ENCODE assay signal across 8 cellular contexts in the genomic region with DNA sequence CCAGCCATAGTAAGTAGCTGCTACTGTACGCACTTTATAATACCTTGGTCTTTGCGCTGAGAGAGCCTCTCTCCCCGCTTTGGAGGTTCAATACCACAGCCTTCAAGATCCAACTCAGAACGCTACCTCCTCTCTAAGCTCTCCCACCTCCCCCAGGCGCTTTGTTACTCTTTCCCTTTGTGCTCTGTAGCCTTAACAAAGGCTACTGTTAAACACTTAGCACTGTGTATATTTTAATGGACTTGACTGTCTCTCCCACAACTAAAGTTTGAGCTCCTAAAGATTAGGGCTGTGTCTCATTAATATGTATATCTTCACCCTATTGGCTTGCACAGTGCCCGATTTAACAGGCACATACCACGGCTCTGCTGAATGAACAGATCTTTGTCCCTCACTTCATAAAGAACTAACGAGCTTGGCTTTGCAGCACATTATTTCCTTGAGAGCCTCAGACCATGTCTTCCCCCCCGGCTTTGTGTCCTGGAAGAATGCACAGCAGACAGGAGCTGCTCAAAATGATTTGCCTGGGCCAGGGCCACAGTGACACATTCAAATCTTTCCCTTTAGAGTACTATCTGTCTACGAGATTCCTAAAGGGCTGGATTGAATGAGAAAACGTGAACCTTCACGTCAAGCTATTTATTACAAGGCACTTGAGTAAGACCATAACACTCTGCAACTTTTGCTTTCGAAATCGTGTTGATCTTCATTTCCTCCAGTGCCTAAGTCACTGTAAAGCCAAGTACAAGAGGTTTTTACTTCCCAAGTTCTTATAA. TPM values are rescaled to one million over a fixed set of nuclear protein-coding genes. Genes with fewer than 3 reads are reported as not detected.
DNase-seq lines count a peak whose midpoint lies in the region; ATAC-seq lines count a peak whose summit lies in the region.

No MANE protein-coding gene starts in this region.

- H3K27me3 ChIP-seq in skeletal muscle tissue (ENCODE audit: control insufficient read depth in 3 of 3, insufficient read depth in 3 of 3, low read length in 3 of 3): no peaks in the 10 kb centered on the region

- H3K4me1 Mint-ChIP-seq in activated CD4-positive, alpha-beta T cell treated with anti-CD3 and anti-CD28 coated beads, Interleukin-2, amount 10 ng/mL, durations not matched to agents 24 days and 14 days: peaks cover 13% of the 10 kb centered on the region
- H3K4me1 Mint-ChIP-seq in activated T-cell treated with anti-CD3 and anti-CD28 coated beads, Interleukin-2, amount 50 U/mL, for 4 hours (ENCODE audit: low read depth): peaks cover 20% of the 10 kb centered on the region

- H3K4me3 Mint-ChIP-seq in activated CD4-positive, alpha-beta T cell treated with anti-CD3 and anti-CD28 coated beads, Interleukin-2, amount 10 ng/mL, durations not matched to agents 24 days and 14 days: no peak overlapping the region
- no peak overlapping the region for H3K4me3 Mint-ChIP-seq in activated T-cell treated with anti-CD3 and anti-CD28 coated beads, Interleukin-2, amount 50 U/mL, for 4 hours

- no peaks in the 10 kb centered on the region for H3K9me3 Mint-ChIP-seq in activated CD4-positive, alpha-beta T cell treated with anti-CD3 and anti-CD28 coated beads, Interleukin-2, amount 10 ng/mL, durations not matched to agents 24 days and 14 days
- H3K9me3 Mint-ChIP-seq in activated T-cell treated with anti-CD3 and anti-CD28 coated beads, Interleukin-2, amount 50 U/mL, for 4 hours: no peaks in the 10 kb centered on the region

- H3K4me1 ChIP-seq in skeletal muscle tissue (ENCODE audit: control insufficient read depth in 3 of 3, insufficient read depth in 3 of 3, low read length in 3 of 3): peaks cover 0 to 8% (median 2%) of the 10 kb centered on the region in 3 donors

- H3K27ac Mint-ChIP-seq in activated CD4-positive, alpha-beta T cell treated with anti-CD3 and anti-CD28 coated beads, Interleukin-2, amount 10 ng/mL, durations not matched to agents 24 days and 14 days: no peak overlapping the region

- H3K9me3 ChIP-seq in skeletal muscle tissue (ENCODE audit: control insufficient read depth in 3 of 3, low read length in 3 of 3): no peaks in the 10 kb centered on the region

- intact Hi-C loops in activated CD4-positive, alpha-beta T cell treated with anti-CD3 and anti-CD28 coated beads, Interleukin-2, amount 10 ng/mL, durations not matched to agents 24 days and 14 days (cut with micrococcal nuclease): loop anchor here (1.0 to 10.0 kb wide), 4 partner anchors 20 to 70 kb away; a partner anchor contains a TSS
- intact Hi-C loops in left cardiac atrium (cut with DNase I): no loop called here

- peak overlapping the region; percentile 48 to 57 (median 52) for H3K4me3 ChIP-seq in skeletal muscle tissue (ENCODE audit: low read length in 3 of 3)

- H3K27me3 Mint-ChIP-seq in activated CD4-positive, alpha-beta T cell treated with anti-CD3 and anti-CD28 coated beads, Interleukin-2, amount 10 ng/mL, durations not matched to agents 24 days and 14 days: no peaks in the 10 kb centered on the region
- no peaks in the 10 kb centered on the region for H3K27me3 Mint-ChIP-seq in activated T-cell treated with anti-CD3 and anti-CD28 coated beads, Interleukin-2, amount 50 U/mL, for 4 hours (ENCODE audit: low read depth)

- H3K9ac ChIP-seq in skeletal muscle tissue (ENCODE audit: low read depth in 1 of 3, low read length in 3 of 3): peak overlapping the region; percentile 13 to 61 (median 51)

- peaks cover 16% of the 10 kb centered on the region for H3K36me3 Mint-ChIP-seq in activated CD4-positive, alpha-beta T cell treated with anti-CD3 and anti-CD28 coated beads, Interleukin-2, amount 10 ng/mL, durations not matched to agents 24 days and 14 days (ENCODE audit: low read depth)
- no peaks in the 10 kb centered on the region for H3K36me3 Mint-ChIP-seq in activated T-cell treated with anti-CD3 and anti-CD28 coated beads, Interleukin-2, amount 50 U/mL, for 4 hours (ENCODE audit: insufficient read depth)

- peak overlapping the region; percentile 67 for H3K27ac ChIP-seq in skeletal muscle tissue (ENCODE audit: low read depth, low read length)

- peaks cover 0 to 12% (median 5%) of the 10 kb centered on the region in 3 donors for H3K36me3 ChIP-seq in skeletal muscle tissue (ENCODE audit: control insufficient read depth in 3 of 3, insufficient read depth in 3 of 3, low read length in 3 of 3)

- peak; percentile 80 for DNase-seq in activated CD4-positive, alpha-beta T cell treated with anti-CD3 and anti-CD28 coated beads, Interleukin-2, amount 10 ng/mL, durations not matched to agents 24 days and 14 days
- DNase-seq in activated CD4-positive, alpha-beta T cell treated with anti-CD3 and anti-CD28 coated beads for 1 hour: no peak
- DNase-seq in activated T-cell treated with anti-CD3 and anti-CD28 coated beads, Interleukin-2, amount 50 U/mL, for 4 hours: no peak
- DNase-seq in left cardiac atrium (no peak), SW480 (ENCODE audit: low spot score) (no peak)

- ATAC-seq in HG03439 (IDR thresholded peaks at IDR 0.05; ENCODE audit: unreplicated experiment) (peak; percentile 38), left cardiac atrium (peak; percentile 70 to 79), HG02970 (IDR thresholded peaks at IDR 0.05; ENCODE audit: low FRiP score, unreplicated experiment) (no peak)
- ATAC-seq in activated T-cell treated with anti-CD3 and anti-CD28 coated beads, Interleukin-2, amount 50 U/mL, for 4 hours: peak; percentile 89 to 90

RNA-seq across cellular contexts. Expression of a gene that starts 22.1 kb away (rescaled TPM):
- total RNA-seq in activated CD4-positive, alpha-beta T cell treated with anti-CD3 and anti-CD28 coated beads, Interleukin-2, amount 10 ng/mL, durations not matched to agents 24 days and 14 days: 29.3 and 31.1 TPM in 2 replicates
- total RNA-seq in activated T-cell treated with anti-CD3 and anti-CD28 coated beads, Interleukin-2, amount 50 U/mL, for 4 hours: 10 to 100 TPM in 2 of 3 donors, 1 to 10 TPM in 1; 9.5 to 12.9 (median 11.1) TPM
- 1 to 10 TPM; 6.6 to 8.7 TPM for total RNA-seq in left cardiac atrium
- 11.5 TPM for total RNA-seq in skeletal muscle tissue

RNA-seq across cellular contexts. Expression of a gene that starts 58.1 kb away (rescaled TPM):
- 35.7 and 36.7 TPM in 2 replicates for total RNA-seq in activated CD4-positive, alpha-beta T cell treated with anti-CD3 and anti-CD28 coated beads, Interleukin-2, amount 10 ng/mL, durations not matched to agents 24 days and 14 days
- 10 to 100 TPM; 12.3 to 16.8 (median 16.0) TPM for total RNA-seq in activated T-cell treated with anti-CD3 and anti-CD28 coated beads, Interleukin-2, amount 50 U/mL, for 4 hours
- 10 to 100 TPM; 21.0 to 26.6 TPM for total RNA-seq in left cardiac atrium
- 65.8 TPM for total RNA-seq in skeletal muscle tissue
